ENCODE assay signal across 8 cellular contexts in the genomic region with DNA sequence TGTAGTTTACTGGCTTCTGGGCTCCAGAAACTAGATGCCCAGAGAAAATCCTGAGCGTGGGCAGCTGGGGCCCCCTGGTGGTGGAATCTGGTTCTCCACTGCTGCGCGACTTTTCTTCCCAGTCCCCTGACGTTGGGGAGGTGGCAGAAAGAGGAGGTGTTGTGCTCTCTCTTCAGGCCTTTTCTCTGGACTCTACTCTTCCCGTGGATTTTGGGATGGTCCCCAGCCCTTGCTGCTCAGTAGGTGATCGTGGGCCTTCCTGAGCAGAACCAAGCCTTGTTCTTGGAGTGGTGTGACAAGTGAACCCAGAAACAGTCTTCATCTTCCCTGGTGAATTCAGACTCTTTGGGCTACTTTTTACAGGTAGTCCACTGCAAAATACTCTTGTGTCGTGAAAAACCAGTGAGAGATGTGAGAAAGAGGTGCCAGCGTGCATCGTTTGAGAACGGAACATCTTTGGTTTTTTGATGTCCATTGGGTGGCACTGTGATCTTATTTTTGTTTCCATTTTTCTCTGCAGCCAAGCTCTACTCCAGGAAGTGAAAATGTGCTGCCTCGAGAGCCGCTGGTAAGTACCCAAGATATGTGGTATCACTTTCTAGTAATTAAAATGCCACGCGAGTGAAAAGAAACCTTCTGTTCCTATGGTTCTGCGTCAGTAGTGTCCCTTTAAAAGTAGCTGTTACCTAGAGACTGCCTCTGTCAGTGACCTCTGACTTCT. TPM values are rescaled to one million over a fixed set of nuclear protein-coding genes. Genes with fewer than 3 reads are reported as not detected.
A peak's percentile ranks its signal among the peaks of the same experiment; 100 is the strongest.
DNase-seq lines count a peak whose midpoint lies in the region; ATAC-seq, FAIRE-seq and TF ChIP-seq lines count a peak whose summit lies in the region.

No MANE protein-coding gene starts in this region.

- ATAC-seq in GM21529 (IDR thresholded peaks at IDR 0.05; ENCODE audit: unreplicated experiment): peak; percentile 81
- peak; percentile 94 for ATAC-seq in stimulated activated naive CD8-positive, alpha-beta T cell treated with anti-CD3 and anti-CD28 coated beads, Interleukin-15, amount 100 ng/mL, for 72 hours

- H3K4me3 ChIP-seq in fibroblast of pulmonary artery (replicated peaks; ENCODE audit: low read depth, low read length): peak overlapping the region; percentile 12

- TF ChIP-seq CTCF in fibroblast of pulmonary artery (IDR thresholded peaks at IDR 0.05; ENCODE audit: low read length, missing control alignments): peak; percentile 78
- peak; percentile 93 for TF ChIP-seq CTCF in neural crest cell (conservative IDR thresholded peaks at IDR 0.05)

- no peaks in the 10 kb centered on the region for H3K9me3 Mint-ChIP-seq in neural crest cell
- H3K9me3 Mint-ChIP-seq in stimulated activated naive CD8-positive, alpha-beta T cell treated with anti-CD3 and anti-CD28 coated beads, Interleukin-15, amount 100 ng/mL, for 72 hours: no peaks in the 10 kb centered on the region

- peak; percentile 56 for FAIRE-seq in RCC 7860 (lab: Jason Lieb, UNC)

- H3K36me3 Mint-ChIP-seq in neural crest cell (ENCODE audit: low read depth): no peaks in the 10 kb centered on the region

- H3K27me3 Mint-ChIP-seq in neural crest cell (ENCODE audit: low read depth): peaks cover 16% of the 10 kb centered on the region
- no peaks in the 10 kb centered on the region for H3K27me3 Mint-ChIP-seq in stimulated activated naive CD8-positive, alpha-beta T cell treated with anti-CD3 and anti-CD28 coated beads, Interleukin-15, amount 100 ng/mL, for 72 hours

- peaks cover 31% of the 10 kb centered on the region for H3K4me1 Mint-ChIP-seq in neural crest cell
- peaks cover 73% of the 10 kb centered on the region for H3K4me1 Mint-ChIP-seq in stimulated activated naive CD8-positive, alpha-beta T cell treated with anti-CD3 and anti-CD28 coated beads, Interleukin-15, amount 100 ng/mL, for 72 hours

- in situ Hi-C loops in KBM-7 (cut with MboI; ENCODE audit: low pct_unique_long_range_greater_than_20kb, low sequenced_read_pairs): no loop called here

- H3K27ac Mint-ChIP-seq in neural crest cell (ENCODE audit: unreplicated experiment): no peak overlapping the region
- peak overlapping the region; percentile 93 to 97 for H3K27ac Mint-ChIP-seq in stimulated activated naive CD8-positive, alpha-beta T cell treated with anti-CD3 and anti-CD28 coated beads, Interleukin-15, amount 100 ng/mL, for 72 hours

- DNase-seq in DMS53 (lab: John Stamatoyannopoulos, UW): peak; percentile 79
- DNase-seq in KBM-7: peak; percentile 84
- peak; percentile 63 for DNase-seq in RCC 7860 (ENCODE audit: low spot score)
- peak; percentile 58 for DNase-seq in activated T-helper 1 cell treated with Interleukin-2 at 50 U/mL for 16 hours (ENCODE audit: low read depth)
- peak; percentile 67 for DNase-seq in fibroblast of pulmonary artery (ENCODE audit: low read depth)
- peak; percentile 89 for DNase-seq in neural crest cell (ENCODE audit: low read depth, low spot score)
- peak; percentile 80 for DNase-seq in stimulated activated naive CD8-positive, alpha-beta T cell treated with anti-CD3 and anti-CD28 coated beads, Interleukin-15, amount 100 ng/mL, for 72 hours

- H3K4me3 Mint-ChIP-seq in neural crest cell: no peak overlapping the region
- H3K4me3 Mint-ChIP-seq in stimulated activated naive CD8-positive, alpha-beta T cell treated with anti-CD3 and anti-CD28 coated beads, Interleukin-15, amount 100 ng/mL, for 72 hours: peak overlapping the region; percentile 83 to 86

RNA-seq across cellular contexts. Expression of a gene that starts 20.2 kb away (rescaled TPM):
- 21.5 and 28.0 TPM in 2 replicates for total RNA-seq in neural crest cell

RNA-seq across cellular contexts. Expression of a gene that starts 22.6 kb away (rescaled TPM):
- total RNA-seq in neural crest cell: 50.5 and 54.0 TPM in 2 replicates

RNA-seq across cellular contexts. Expression of a gene that starts 45.1 kb away (rescaled TPM):
- total RNA-seq in neural crest cell: 1.2 and 1.3 TPM in 2 replicates

Comparison
In these comparisons a context has a peak if more than half of its experiments do, and no peak if none do; other contexts are left out.
1. Peak in every context shown above with its lines: DNase-seq, ATAC-seq and H3K4me3 ChIP-seq.